17 cellular contexts compared by ENCODE assay signal in the genomic region with DNA sequence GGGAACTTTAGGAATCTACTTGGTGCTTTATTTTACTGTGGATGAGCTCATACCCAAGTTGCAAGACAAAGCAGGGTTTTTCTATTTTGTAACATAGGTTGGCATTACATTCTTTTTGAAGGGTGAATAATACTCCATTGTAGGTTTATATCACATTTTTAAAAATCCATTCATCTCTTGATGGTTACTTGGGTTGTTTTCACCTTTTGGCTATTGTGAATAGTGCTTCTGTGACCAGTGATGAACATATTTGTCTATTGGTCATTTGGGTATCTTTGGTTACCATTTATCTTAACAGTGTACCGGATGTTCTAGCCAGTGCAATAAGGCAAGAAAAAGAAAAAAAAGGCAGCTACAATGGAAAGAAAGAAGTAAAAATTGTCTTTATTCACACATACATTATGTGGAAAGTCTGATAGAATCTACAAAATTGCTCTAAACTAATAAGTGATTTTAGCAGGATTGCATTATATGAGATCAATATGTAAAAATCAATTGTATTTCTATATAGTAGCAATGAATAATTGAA. TPM values are rescaled to one million over a fixed set of nuclear protein-coding genes. Genes with fewer than 3 reads are reported as not detected.
A peak's percentile ranks its signal among the peaks of the same experiment; 100 is the strongest.
DNase-seq lines count a peak whose midpoint lies in the region; ATAC-seq, FAIRE-seq and TF ChIP-seq lines count a peak whose summit lies in the region.
"Had no signal": no experiment of that assay in that cellular context is flagged by ENCODE, and none has a peak within 500 bp of the region (broad histone marks: within the 10 kb centered on the region; RNA-seq: fewer than 3 reads in every experiment).

No MANE protein-coding gene starts in this region.

- 100% methylated on average over 1 of the region's 1 CpG for WGBS in K562 (ENCODE audit: insufficient coverage, low coverage, missing lambda C conversion rate)

- H3K36me3 Mint-ChIP-seq in WTC11, result peaks cover 23% of the 10 kb centered on the region

- H3K9ac ChIP-seq in K562 (ENCODE audit: insufficient read depth in 1 of 2, low read depth in 2 of 2, low read length in 2 of 2), result no peak overlapping the region

- no peaks in the 10 kb centered on the region for H3K4me1 ChIP-seq in HEK293 (ENCODE audit: control insufficient read depth, insufficient read depth, low read length)
- no peaks in the 10 kb centered on the region for H3K4me1 ChIP-seq in K562 (replicated peaks in 1 of 2; ENCODE audit: control insufficient read depth in 2 of 2, insufficient read depth in 2 of 2, low read length in 2 of 2)

- CTCF ChIA-PET in HEK293 (lab: Yijun Ruan, JAX), result no interaction called here
- CTCF ChIA-PET in WTC11 (lab: Charles Lee), result no interaction called here
- CTCF ChIA-PET in K562 (lab: Yijun Ruan, JAX; ENCODE audit: low intra/inter-chr PET ratio), result no interaction called here

- TF ChIP-seq POLR2A in K562 (conservative IDR thresholded peaks at IDR 0.05), result no peak

- H3K9me3 Mint-ChIP-seq in WTC11, result peaks cover 26% of the 10 kb centered on the region

- no peaks in the 10 kb centered on the region for H3K9me1 ChIP-seq in K562 (ENCODE audit: control insufficient read depth, insufficient read depth, low read length)

- H3K27ac Mint-ChIP-seq in WTC11, result no peak overlapping the region
- H3K27ac Mint-ChIP-seq: CD4-positive, alpha-beta memory T cell had no signal

- no peak for FAIRE-seq in K562 (lab: Jason Lieb, UNC)
- FAIRE-seq: GM12892 had no signal

- no peak for TF ChIP-seq EP300 in K562 (IDR thresholded peaks at IDR 0.05; ENCODE audit: low read length)

- BruUV-seq in K562 (replicated peaks; lab: Mats Ljungman, UMichigan), result no TSS peak

- H3K27ac ChIP-seq in HEK293 (ENCODE audit: extremely low read depth, low read depth, low read length) (no peak overlapping the region), K562 (ENCODE audit: extremely low read depth, low read depth, low read length) (no peak overlapping the region)

- peaks cover 11% of the 10 kb centered on the region for H3K4me1 Mint-ChIP-seq in WTC11

- H2AFZ ChIP-seq in K562 (ENCODE audit: low read depth, low read length), result no peak overlapping the region

- no peaks in the 10 kb centered on the region for H3K27me3 Mint-ChIP-seq in WTC11 (ENCODE audit: low read depth)
- H3K27me3 Mint-ChIP-seq: CD4-positive, alpha-beta memory T cell had no signal

- no peaks in the 10 kb centered on the region for H3K27me3 ChIP-seq in K562 (ENCODE audit: control insufficient read depth in 2 of 2, insufficient read depth in 2 of 2, low read length in 2 of 2)

- ATAC-seq in WTC11 (no peak), K562 (no peak), omental fat pad (ENCODE audit: low FRiP score) (no peak)

- H3K79me2 ChIP-seq in K562 (ENCODE audit: control insufficient read depth, insufficient read depth, low read length), result peaks cover 35% of the 10 kb centered on the region

- TF ChIP-seq RAD21 in K562 (CRISPR knock-in tag; conservative IDR thresholded peaks at IDR 0.05 in 1 of 2, IDR thresholded peaks at IDR 0.05 in 1 of 2), result no peak

- H3K9me3 ChIP-seq in HEK293 (ENCODE audit: control insufficient read depth, insufficient read depth, low read depth, low read length) (no peaks in the 10 kb centered on the region), K562 (replicated peaks; ENCODE audit: control insufficient read depth, insufficient read depth, low read depth, low read length) (no peaks in the 10 kb centered on the region)

- intact Hi-C loops in K562 (cut with micrococcal nuclease), result no loop called here

- POLR2A ChIA-PET in HEK293 (lab: Yijun Ruan, JAX) (no interaction called here), WTC11 (lab: Charles Lee) (no interaction called here), K562 (lab: Yijun Ruan, JAX) (no interaction called here)

- H3K4me3 ChIP-seq in HEK293 (ENCODE audit: low read depth, low read length), result no peak overlapping the region
- H3K4me3 ChIP-seq in K562, result no peak overlapping the region

- H3K36me3 ChIP-seq in HEK293 (ENCODE audit: control insufficient read depth in 2 of 2, insufficient read depth in 1 of 2, low read length in 2 of 2), result no peaks in the 10 kb centered on the region; a peak in 1 of 3 replicates
- H3K36me3 ChIP-seq in K562 (ENCODE audit: control insufficient read depth, insufficient read depth, low read length), result no peaks in the 10 kb centered on the region

- H3K4me2 ChIP-seq in K562 (ENCODE audit: insufficient read depth, low read length), result no peak overlapping the region

- DNase-seq in WTC11 (ENCODE audit: low spot score) (no peak), K562 (ENCODE audit: extremely low read depth in 1 of 4, low spot score in 3 of 4) (no peak), glomerular visceral epithelial cell (ENCODE audit: extremely low spot score) (no peak), omental fat pad (ENCODE audit: low spot score) (no peak), hippocampal formation (lab: John Stamatoyannopoulos, UW) (no peak)
- DNase-seq: C1 segment of cervical spinal cord; Calu3; CD4-positive, alpha-beta memory T cell; COR-L47; DMS53; DMS79 treated with DMSO at 0.1 percent for 48 hours; GF-D8; GOT3; H7; HCEC 1CT had no signal

- no peak for TF ChIP-seq CTCF in HEK293 (tag by site-specific recombination; IDR thresholded peaks at IDR 0.05)
- no peak for TF ChIP-seq CTCF in WTC11 (IDR thresholded peaks at IDR 0.05)
- no peak for TF ChIP-seq CTCF in K562 (IDR thresholded peaks at IDR 0.05 in 2 of 3, conservative IDR thresholded peaks at IDR 0.05 in 1 of 3; ENCODE audit: insufficient read depth in 2 of 3, low read depth in 1 of 3, low read length in 3 of 3)
- no peak for TF ChIP-seq CTCF in omental fat pad (IDR thresholded peaks at IDR 0.05)

- no peak overlapping the region for H3K4me3 Mint-ChIP-seq in WTC11
- H3K4me3 Mint-ChIP-seq: CD4-positive, alpha-beta memory T cell had no signal

- in situ Hi-C loops in K562 (cut with MboI), result no loop called here

- no peaks in the 10 kb centered on the region for H4K20me1 ChIP-seq in K562 (replicated peaks; ENCODE audit: control insufficient read depth, insufficient read depth, low read length)

TF ChIP-seq in WTC11, 78 proteins besides CTCF, POLR2A, EP300 and RAD21:
- TF ChIP-seq GTF2I (CRISPR knock-in tag; conservative IDR thresholded peaks at IDR 0.05), result peak; percentile 63; the same call in 1 of the 2 replicates
- no peak for TF ChIP-seq JUN (CRISPR knock-in tag; IDR thresholded peaks at IDR 0.05)
- TF ChIP-seq MYBL2 (CRISPR knock-in tag; IDR thresholded peaks at IDR 0.05), result no peak

TF ChIP-seq in K562, 482 proteins besides CTCF, POLR2A, EP300 and RAD21:
- TF ChIP-seq ZNF431 (CRISPR knock-in tag; IDR thresholded peaks at IDR 0.05) (no peak), ZBTB17 (CRISPR knock-in tag; IDR thresholded peaks at IDR 0.05) (no peak), ZFP1 (CRISPR knock-in tag; IDR thresholded peaks at IDR 0.05) (no peak), ZNF146 (CRISPR knock-in tag; IDR thresholded peaks at IDR 0.05; ENCODE audit: unreplicated experiment) (peak; percentile 40), KDM1A (IDR thresholded peaks at IDR 0.05) (no peak), TRIM28 (IDR thresholded peaks at IDR 0.05) (0 out of 2 replicates have a peak, but pooled peaks have one; percentile 37), SIX5 (IDR thresholded peaks at IDR 0.05; ENCODE audit: borderline replicate concordance in 1 of 2, insufficient read depth in 1 of 2, low read depth in 1 of 2, low read length in 2 of 2) (no peak), POLR2H (tag; IDR thresholded peaks at IDR 0.05; ENCODE audit: low read depth) (no peak), RBM25 (IDR thresholded peaks at IDR 0.05; ENCODE audit: low read depth, low read length, severe bottlenecking) (peak; percentile 39)
- TF ChIP-seq, protein P1, sequence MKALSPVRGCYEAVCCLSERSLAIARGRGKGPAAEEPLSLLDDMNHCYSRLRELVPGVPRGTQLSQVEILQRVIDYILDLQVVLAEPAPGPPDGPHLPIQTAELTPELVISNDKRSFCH (CRISPR knock-in tag; IDR thresholded peaks at IDR 0.05), result no peak
- TF ChIP-seq, protein P1 (tag; IDR thresholded peaks at IDR 0.05), result no peak
TF ChIP-seq in K562: peak in this region for 3.

RNA-seq across cellular contexts. Expression of a gene that starts 40.0 kb away (rescaled TPM):
- total RNA-seq in WTC11 (2021), result 21.0 to 22.6 TPM (median 21.7 TPM) in 3 replicates
- total RNA-seq in K562 (2011; cell fraction: chromatin; rRNA removed; ENCODE audit: low replicate concordance), result 58.3 and 148 TPM in 2 replicates
- total RNA-seq in K562 (2011; cell fraction: nucleolus; rRNA removed), result 21.2 and 29.9 TPM in 2 replicates
- total RNA-seq in K562 (2011; cell fraction: nucleoplasm; rRNA removed), result 52.6 and 70.1 TPM in 2 replicates
- total RNA-seq in K562 (2014; rRNA removed), result 13.6 and 15.3 TPM in 2 replicates
- 24.4 and 26.2 TPM in 2 replicates for total RNA-seq in K562 (2014; rRNA removed; fragmentation: Illumina TruSeq; extraction: Trizol)
- total RNA-seq in K562 (2015; rRNA removed; fragmentation: Illumina TruSeq; extraction: Trizol), result 26.2 and 31.8 TPM in 2 replicates
- 13.8 and 13.9 TPM in 2 replicates for total RNA-seq in K562 (2021)
- polyA plus RNA-seq in K562 (2011; rRNA removed), result 19.3 and 26.0 TPM in 2 replicates
- polyA plus RNA-seq in K562 (2011; cell fraction: cytosol; rRNA removed), result 4.9 and 9.3 TPM in 2 replicates
- polyA plus RNA-seq in K562 (2011; cell fraction: nucleus; rRNA removed), result 16.9 and 17.1 TPM in 2 replicates
- 8.7 and 11.1 TPM in 2 replicates for polyA plus RNA-seq in K562 (2012)
- 12.2 and 14.5 TPM in 2 replicates for polyA plus RNA-seq in K562 (2014; fragmentation: Illumina TruSeq; extraction: Trizol)
- 1 to 10 TPM; 4.8 to 6.7 TPM for polyA plus RNA-seq in K562 (2014; fragmentation: Nextera tagmentation; extraction: Ambion mirVana)
- polyA plus RNA-seq in K562 (2014; rRNA removed), result 9.5 and 13.3 TPM in 2 replicates
- polyA minus RNA-seq in K562 (2011; rRNA and poly(A)+ RNA removed), result 63.2 and 72.7 TPM in 2 replicates
- 15.4 and 29.7 TPM in 2 replicates for polyA minus RNA-seq in K562 (2011; cell fraction: cytosol; rRNA and poly(A)+ RNA removed)
- polyA minus RNA-seq in K562 (2011; cell fraction: nucleus; rRNA and poly(A)+ RNA removed), result 39.0 and 62.6 TPM in 2 replicates
- 100 to 1,000 TPM in 3 of 4 donors, 10 to 100 TPM in 1; 80.0 to 133 (median 113) TPM for total RNA-seq in omental fat pad
